9 cellular contexts compared by ENCODE assay signal in genomic region chr3:45676248-45677044, GRCh38. TPM values are rescaled to one million over a fixed set of nuclear protein-coding genes. Genes with fewer than 3 reads are reported as not detected.
DNase-seq lines count a peak whose midpoint lies in the region; ATAC-seq and TF ChIP-seq lines count a peak whose summit lies in the region.
"Had no signal": no experiment of that assay in that cellular context is flagged by ENCODE, and none has a peak within 500 bp of the region (broad histone marks: within the 10 kb centered on the region; RNA-seq: fewer than 3 reads in every experiment).

No MANE protein-coding gene starts in this region.

- H3K36me3 Mint-ChIP-seq in activated T-cell treated with anti-CD3 and anti-CD28 coated beads, Interleukin-2, amount 50 U/mL, for 4 hours (ENCODE audit: insufficient read depth), result peaks cover 31% of the 10 kb centered on the region
- peaks cover 41% of the 10 kb centered on the region for H3K36me3 Mint-ChIP-seq in MCF 10A (ENCODE audit: insufficient read depth, unreplicated experiment)

- peak overlapping the region; percentile 70 to 84 for H2BK12ac ChIP-seq in mesenchymal stem cell (ENCODE audit: low read length in 2 of 2)

- DNase-seq in activated T-cell treated with anti-CD3 and anti-CD28 coated beads, Interleukin-2, amount 50 U/mL, for 4 hours, result no peak
- DNase-seq in activated T-cell treated with anti-CD3 and anti-CD28 coated beads for 4 hours, result no peak
- DNase-seq in MCF 10A (ENCODE audit: unreplicated experiment), result no peak
- peak; percentile 22 for DNase-seq in mesenchymal stem cell
- DNase-seq in transverse colon, result no peak
- DNase-seq in left colon, result no peak
- DNase-seq in SHP77 (lab: John Stamatoyannopoulos, UW), result no peak
- DNase-seq in HCEC 1CT, result no peak
- DNase-seq: NCI-H1930 had no signal

- H3K9me3 ChIP-seq in mesenchymal stem cell (ENCODE audit: control insufficient read depth, low read length) (no peaks in the 10 kb centered on the region), transverse colon (no peaks in the 10 kb centered on the region)

- no peak overlapping the region for H3K4me3 ChIP-seq in mesenchymal stem cell (ENCODE audit: insufficient read depth in 1 of 2, low read depth in 1 of 2, low read length in 2 of 2)
- no peak overlapping the region for H3K4me3 ChIP-seq in transverse colon

- ATAC-seq in activated T-cell treated with anti-CD3 and anti-CD28 coated beads, Interleukin-2, amount 50 U/mL, for 4 hours, result peak in 1 of 2 donors; percentile 32
- no peak for ATAC-seq in left colon

- TF ChIP-seq EP300 in transverse colon (IDR thresholded peaks at IDR 0.05; ENCODE audit: low read depth), result no peak

- H2BK120ac ChIP-seq in mesenchymal stem cell (ENCODE audit: low read depth, low read length), result peak overlapping the region; percentile 35

- H2AK5ac ChIP-seq in mesenchymal stem cell (ENCODE audit: low read length, severe bottlenecking), result peak overlapping the region; percentile 29

- no peak overlapping the region for H3K14ac ChIP-seq in mesenchymal stem cell (ENCODE audit: low read length in 2 of 2)

- H3K36me3 ChIP-seq in mesenchymal stem cell (ENCODE audit: control insufficient read depth in 1 of 2, insufficient read depth in 2 of 2, low read depth in 1 of 2, low read length in 2 of 2) (peaks cover 38 to 82% of the 10 kb centered on the region in 2 experiments), transverse colon (peaks cover 0 to 15% (median 3%) of the 10 kb centered on the region in 4 donors)

- peak overlapping the region; percentile 94 for H4K91ac ChIP-seq in mesenchymal stem cell (ENCODE audit: low read length)

- peak overlapping the region; percentile 67 for H3K4me3 Mint-ChIP-seq in activated T-cell treated with anti-CD3 and anti-CD28 coated beads, Interleukin-2, amount 50 U/mL, for 4 hours
- H3K4me3 Mint-ChIP-seq in MCF 10A (ENCODE audit: unreplicated experiment), result peak overlapping the region; percentile 50

- peak overlapping the region; percentile 1 for H3K9ac ChIP-seq in mesenchymal stem cell (ENCODE audit: low read length)

- H3K27me3 ChIP-seq in mesenchymal stem cell (ENCODE audit: control insufficient read depth in 1 of 2, insufficient read depth in 1 of 2, low read length in 2 of 2) (no peaks in the 10 kb centered on the region), transverse colon (no peaks in the 10 kb centered on the region)

- H3K79me1 ChIP-seq in mesenchymal stem cell (replicated peaks; ENCODE audit: low read length, poor library complexity, severe bottlenecking), result peaks cover 24% of the 10 kb centered on the region

- no peaks in the 10 kb centered on the region for H3K9me3 Mint-ChIP-seq in activated T-cell treated with anti-CD3 and anti-CD28 coated beads, Interleukin-2, amount 50 U/mL, for 4 hours
- no peaks in the 10 kb centered on the region for H3K9me3 Mint-ChIP-seq in MCF 10A (ENCODE audit: unreplicated experiment)

- H3K4me1 ChIP-seq in mesenchymal stem cell (ENCODE audit: control insufficient read depth, insufficient read depth, low read depth, low read length), result peaks cover 18% of the 10 kb centered on the region
- peaks cover 0 to 11% (median 0%) of the 10 kb centered on the region in 4 donors for H3K4me1 ChIP-seq in transverse colon

- H3K27me3 Mint-ChIP-seq in activated T-cell treated with anti-CD3 and anti-CD28 coated beads, Interleukin-2, amount 50 U/mL, for 4 hours (ENCODE audit: low read depth), result no peaks in the 10 kb centered on the region
- H3K27me3 Mint-ChIP-seq in MCF 10A (ENCODE audit: insufficient read depth, unreplicated experiment), result no peaks in the 10 kb centered on the region

- in situ Hi-C loops in transverse colon (cut with MboI; ENCODE audit: low pct_ligation_motif_present in 1 of 4, low pct_unique_long_range_greater_than_20kb in 1 of 4, low sequenced_read_pairs in 3 of 4), result no loop called here

- H2BK5ac ChIP-seq in mesenchymal stem cell (ENCODE audit: low read depth, low read length, poor library complexity, severe bottlenecking), result no peak overlapping the region

- POLR2A ChIA-PET in MCF 10A (lab: Yijun Ruan, JAX), result interaction anchor here (0.7 to 3.8 kb wide), 11 partner anchors 8 to 1800 kb away, joined by 3 to 73 read pairs (median 4); partner anchors contain the start of genes LIMD1 and SACM1L

- H3K18ac ChIP-seq in mesenchymal stem cell (ENCODE audit: low read depth in 1 of 2, low read length in 2 of 2), result peak overlapping the region; percentile 56 to 84

- intact Hi-C loops in MCF 10A (cut with micrococcal nuclease) (loop anchor here (1.0 kb wide), 1 partner anchor 12 kb away; no protein-coding TSS in a partner anchor), transverse colon (cut with DNase I; ENCODE audit: low total_unique reads) (no loop called here), left colon (cut with DNase I, micrococcal nuclease) (no loop called here)

- no peak for TF ChIP-seq POLR2A in transverse colon (IDR thresholded peaks at IDR 0.05)

- H3K27ac Mint-ChIP-seq in MCF 10A (ENCODE audit: low read depth, unreplicated experiment), result peak overlapping the region; percentile 83

- CTCF ChIA-PET in MCF 10A (lab: Yijun Ruan, JAX), result interaction anchor here (0.6 to 3.1 kb wide), 5 partner anchors 8 to 466 kb away, joined by 3 to 16 read pairs (median 4); no protein-coding TSS in a partner anchor

- H4K8ac ChIP-seq in mesenchymal stem cell (ENCODE audit: low read length), result peak overlapping the region; percentile 33

- H2BK15ac ChIP-seq in mesenchymal stem cell (ENCODE audit: low read depth, poor library complexity, severe bottlenecking), result no peak overlapping the region

- H3K4ac ChIP-seq in mesenchymal stem cell (ENCODE audit: low read depth in 1 of 2, low read length in 2 of 2), result peak overlapping the region in 1 of 2 experiments; percentile 35

- 54% methylated on average over 5 of the region's 7 CpGs for WGBS in mesenchymal stem cell
- WGBS in transverse colon (ENCODE audit: low coverage in 1 of 2), 2 donors, result 71 to 72% methylated on average over 2 to 7 of the region's 7 CpGs

- TF ChIP-seq CTCF in MCF 10A (IDR thresholded peaks at IDR 0.05; ENCODE audit: unreplicated experiment) (no peak), transverse colon (IDR thresholded peaks at IDR 0.05) (no peak)

- no TSS peak for BruUV-seq in MCF 10A (replicated peaks; lab: Mats Ljungman, UMichigan)

- no peak overlapping the region for H3K4me2 ChIP-seq in mesenchymal stem cell (ENCODE audit: low read length, poor library complexity, severe bottlenecking)

- peaks cover 24% of the 10 kb centered on the region for H3K4me1 Mint-ChIP-seq in activated T-cell treated with anti-CD3 and anti-CD28 coated beads, Interleukin-2, amount 50 U/mL, for 4 hours (ENCODE audit: low read depth)
- peaks cover 18% of the 10 kb centered on the region for H3K4me1 Mint-ChIP-seq in MCF 10A (ENCODE audit: insufficient read depth, unreplicated experiment)

- no peak overlapping the region for H3K23ac ChIP-seq in mesenchymal stem cell (ENCODE audit: low read length in 2 of 2)

- no peak overlapping the region for H2AFZ ChIP-seq in mesenchymal stem cell (ENCODE audit: low read depth, low read length)

- H3K27ac ChIP-seq in mesenchymal stem cell (ENCODE audit: low read length, poor library complexity, severe bottlenecking), result peak overlapping the region; percentile 40
- H3K27ac ChIP-seq in transverse colon, result peak overlapping the region; percentile 24 to 70 (median 54)

RNA-seq across cellular contexts. Expression of gene SACM1L, which starts 12.8 kb away (rescaled TPM):
- total RNA-seq in activated T-cell treated with anti-CD3 and anti-CD28 coated beads, Interleukin-2, amount 50 U/mL, for 4 hours, result 10 to 100 TPM; 48.8 to 52.5 (median 49.2) TPM
- 39.3 and 44.5 TPM in 2 replicates for total RNA-seq in MCF 10A (2022)
- polyA plus RNA-seq in mesenchymal stem cell (2013, experiment 1 of 2), result 20.4 TPM
- polyA plus RNA-seq in mesenchymal stem cell (2013, experiment 2 of 2), result 22.4 TPM
- 10 to 100 TPM in 3 of 4 donors, 1 to 10 TPM in 1; 8.6 to 71.9 (median 53.8) TPM for total RNA-seq in transverse colon
- 10 to 100 TPM; 53.1 to 53.9 TPM for total RNA-seq in left colon
